Comparison of ENCODE assay signal across 1 cellular context in genomic region chr12:121712462-121713256, GRCh38.
TF ChIP-seq lines count a peak whose summit lies in the region.

TSS of gene TMEM120B (plus strand) at chr12:121712752. CDS start at chr12:121712896, 144 bp downstream.

TF ChIP-seq in WTC11, 78 proteins besides CTCF, POLR2A, EP300 and RAD21 (continued from another document):
- TF ChIP-seq ERG (CRISPR knock-in tag; IDR thresholded peaks at IDR 0.05) (no peak), ZNF671 (CRISPR knock-in tag; IDR thresholded peaks at IDR 0.05) (no peak), ZNF138 (CRISPR knock-in tag; conservative IDR thresholded peaks at IDR 0.05) (no peak), USF2 (CRISPR knock-in tag; IDR thresholded peaks at IDR 0.05) (peak; percentile 56), ARID4B (CRISPR knock-in tag; IDR thresholded peaks at IDR 0.05; ENCODE audit: borderline replicate concordance) (no peak; the same call in 1 of the 2 replicates), HMGXB4 (CRISPR knock-in tag; IDR thresholded peaks at IDR 0.05) (no peak; the same call in 1 of the 2 replicates), RELA (CRISPR knock-in tag; IDR thresholded peaks at IDR 0.05; ENCODE audit: borderline replicate concordance) (no peak), FOXJ3 (CRISPR knock-in tag; IDR thresholded peaks at IDR 0.05; ENCODE audit: borderline replicate concordance) (no peak), ATF3 (CRISPR knock-in tag; conservative IDR thresholded peaks at IDR 0.05) (no peak), TEAD1 (CRISPR knock-in tag; IDR thresholded peaks at IDR 0.05) (0 out of 2 replicates have a peak, but pooled peaks have one; percentile 32), SMAD3 (CRISPR knock-in tag; IDR thresholded peaks at IDR 0.05; ENCODE audit: borderline replicate concordance) (no peak), CREM (CRISPR knock-in tag; IDR thresholded peaks at IDR 0.05) (0 out of 2 replicates have a peak, but pooled peaks have one; percentile 64), JAZF1 (CRISPR knock-in tag; IDR thresholded peaks at IDR 0.05) (no peak), ETV6 (CRISPR knock-in tag; IDR thresholded peaks at IDR 0.05) (peak; percentile 63; the same call in 1 of the 2 replicates), ZNF281 (CRISPR knock-in tag; IDR thresholded peaks at IDR 0.05) (no peak), GTF2I (CRISPR knock-in tag; conservative IDR thresholded peaks at IDR 0.05) (no peak), ZMAT4 (CRISPR knock-in tag; IDR thresholded peaks at IDR 0.05) (no peak), MXD4 (CRISPR knock-in tag; IDR thresholded peaks at IDR 0.05; ENCODE audit: borderline replicate concordance) (no peak), ATF1 (CRISPR knock-in tag; IDR thresholded peaks at IDR 0.05) (no peak), E2F1 (CRISPR knock-in tag; IDR thresholded peaks at IDR 0.05) (no peak), MAX (CRISPR knock-in tag; IDR thresholded peaks at IDR 0.05) (no peak; the same call in 1 of the 2 replicates), FOXK1 (CRISPR knock-in tag; IDR thresholded peaks at IDR 0.05) (peak; percentile 24; the same call in 1 of the 2 replicates), E2F4 (CRISPR knock-in tag; IDR thresholded peaks at IDR 0.05; ENCODE audit: borderline replicate concordance, low read depth) (no peak), CBFB (CRISPR knock-in tag; IDR thresholded peaks at IDR 0.05; ENCODE audit: low read depth) (no peak), OVOL2 (CRISPR knock-in tag; IDR thresholded peaks at IDR 0.05; ENCODE audit: borderline replicate concordance) (no peak), PRDM15 (CRISPR knock-in tag; IDR thresholded peaks at IDR 0.05) (no peak), NFE2L1 (CRISPR knock-in tag; IDR thresholded peaks at IDR 0.05) (no peak), EMX1 (CRISPR knock-in tag; IDR thresholded peaks at IDR 0.05) (no peak)
